11 cellular contexts compared by ENCODE assay signal in the genomic region with DNA sequence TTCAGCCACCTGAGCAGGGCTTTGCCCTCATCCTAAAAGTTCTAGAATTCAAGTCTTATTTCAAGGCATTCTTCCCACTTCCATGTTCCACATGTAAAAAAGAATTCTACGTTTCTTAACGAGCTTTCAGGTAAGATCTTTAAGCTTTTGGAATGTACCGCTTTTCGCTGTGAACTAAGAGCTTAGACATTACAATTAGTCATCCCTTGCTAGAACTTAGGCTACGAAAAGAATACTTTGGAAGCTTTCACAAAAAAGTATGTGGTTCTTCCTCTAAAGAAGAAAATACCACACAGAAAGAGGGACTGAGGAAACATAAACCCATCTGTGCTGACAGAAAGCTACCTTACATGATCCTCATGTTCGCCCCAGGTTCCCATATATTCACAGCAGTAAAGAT. TPM values are rescaled to one million over a fixed set of nuclear protein-coding genes. Genes with fewer than 3 reads are reported as not detected.
DNase-seq lines count a peak whose midpoint lies in the region; ATAC-seq, FAIRE-seq and TF ChIP-seq lines count a peak whose summit lies in the region.
"Had no signal": no experiment of that assay in that cellular context is flagged by ENCODE, and none has a peak within 500 bp of the region (broad histone marks: within the 10 kb centered on the region; RNA-seq: fewer than 3 reads in every experiment).

No MANE protein-coding gene starts in this region.

- H2AFZ ChIP-seq in astrocyte (ENCODE audit: low read depth, low read length) = peak overlapping the region; percentile 49

- no peaks in the 10 kb centered on the region for H4K20me1 ChIP-seq in astrocyte (ENCODE audit: insufficient read depth, low read length)

- no peaks in the 10 kb centered on the region for H3K27me3 Mint-ChIP-seq in activated T-cell treated with anti-CD3 and anti-CD28 coated beads, Interleukin-2, amount 50 U/mL, for 72 hours (ENCODE audit: low read depth)
- H3K27me3 Mint-ChIP-seq in astrocyte (ENCODE audit: low read depth, unreplicated experiment) = no peaks in the 10 kb centered on the region

- H3K27me3 ChIP-seq in astrocyte (ENCODE audit: insufficient read depth, low read length) = no peaks in the 10 kb centered on the region
- H3K27me3 ChIP-seq in transverse colon = no peaks in the 10 kb centered on the region
- H3K27me3 ChIP-seq: adrenal gland had no signal

- H3K27ac ChIP-seq in astrocyte (ENCODE audit: low read depth, low read length) (peak overlapping the region; percentile 29), transverse colon (peak overlapping the region; percentile 88 to 98 (median 94))

- intact Hi-C loops in transverse colon (cut with DNase I; ENCODE audit: low total_unique reads) (no loop called here), posterior cingulate gyrus (cut with DNase I) (no loop called here)

- no peak for FAIRE-seq in astrocyte (lab: Jason Lieb, UNC)

- H3K4me3 ChIP-seq in astrocyte (ENCODE audit: insufficient read depth, low read depth, low read length) = peak overlapping the region; percentile 93
- peak overlapping the region in 1 of 4 donors; percentile 61 for H3K4me3 ChIP-seq in transverse colon

- ATAC-seq in activated T-cell treated with anti-CD3 and anti-CD28 coated beads, Interleukin-2, amount 50 U/mL, for 72 hours (replicated peaks in 1 of 2) = no peak
- no peak for ATAC-seq in left lobe of liver

- peaks cover 63% of the 10 kb centered on the region for H3K79me2 ChIP-seq in astrocyte (ENCODE audit: insufficient read depth, low read length)

- 76 to 78% methylated on average over 6 of the region's 6 CpGs for WGBS in transverse colon (ENCODE audit: low coverage in 1 of 2), 2 donors

- H3K4me1 ChIP-seq in astrocyte (ENCODE audit: insufficient read depth, low read length) = peaks cover 23% of the 10 kb centered on the region
- peaks cover 10 to 45% (median 19%) of the 10 kb centered on the region in 4 donors for H3K4me1 ChIP-seq in transverse colon

- no peak for TF ChIP-seq EP300 in transverse colon (IDR thresholded peaks at IDR 0.05; ENCODE audit: low read depth)

- H3K36me3 ChIP-seq in astrocyte (ENCODE audit: insufficient read depth, low read length) (no peaks in the 10 kb centered on the region), transverse colon (no peaks in the 10 kb centered on the region)
- H3K36me3 ChIP-seq: adrenal gland had no signal

- no peaks in the 10 kb centered on the region for H3K9me3 Mint-ChIP-seq in activated T-cell treated with anti-CD3 and anti-CD28 coated beads, Interleukin-2, amount 50 U/mL, for 72 hours
- H3K9me3 Mint-ChIP-seq in astrocyte (ENCODE audit: unreplicated experiment) = no peaks in the 10 kb centered on the region

- TF ChIP-seq CTCF in astrocyte (IDR thresholded peaks at IDR 0.05; ENCODE audit: insufficient read depth, low read depth, low read length) (no peak), transverse colon (IDR thresholded peaks at IDR 0.05) (no peak)

- H3K4me2 ChIP-seq in astrocyte (ENCODE audit: low read length) = peak overlapping the region; percentile 95

- peak overlapping the region; percentile 85 for H3K9ac ChIP-seq in astrocyte (ENCODE audit: low read length)

- no peak for DNase-seq in activated T-cell treated with anti-CD3 and anti-CD28 coated beads, Interleukin-2, amount 50 U/mL, for 72 hours
- DNase-seq in activated T-cell treated with anti-CD3 and anti-CD28 coated beads, Interleukin-2, amount 50 U/mL, for 1 hour = no peak
- DNase-seq in astrocyte (ENCODE audit: low read depth) = peak; percentile 50
- DNase-seq in kidney tubule cell (ENCODE audit: low spot score) = peak; percentile 20
- no peak for DNase-seq in transverse colon
- DNase-seq in hippocampal formation (lab: John Stamatoyannopoulos, UW) = no peak
- DNase-seq in posterior cingulate gyrus = no peak
- DNase-seq in left lobe of liver (ENCODE audit: low spot score) = no peak
- DNase-seq: adrenal gland, NCI-H526 treated with DMSO at 0.1 percent for 48 hours had no signal

- peak overlapping the region; percentile 24 for H3K27ac Mint-ChIP-seq in activated T-cell treated with anti-CD3 and anti-CD28 coated beads, Interleukin-2, amount 50 U/mL, for 72 hours
- no peak overlapping the region for H3K27ac Mint-ChIP-seq in astrocyte (ENCODE audit: unreplicated experiment)

- peaks cover 2 to 7% of the 10 kb centered on the region in 2 donors for H3K36me3 Mint-ChIP-seq in activated T-cell treated with anti-CD3 and anti-CD28 coated beads, Interleukin-2, amount 50 U/mL, for 72 hours (ENCODE audit: insufficient read depth in 2 of 2)
- H3K36me3 Mint-ChIP-seq in astrocyte (ENCODE audit: low read depth, unreplicated experiment) = peaks cover 2% of the 10 kb centered on the region

- peaks cover 41% of the 10 kb centered on the region for H3K4me1 Mint-ChIP-seq in activated T-cell treated with anti-CD3 and anti-CD28 coated beads, Interleukin-2, amount 50 U/mL, for 72 hours (ENCODE audit: low read depth)
- peaks cover 16% of the 10 kb centered on the region for H3K4me1 Mint-ChIP-seq in astrocyte (ENCODE audit: low read depth, unreplicated experiment)

- no peak for TF ChIP-seq POLR2A in transverse colon (IDR thresholded peaks at IDR 0.05)

- H3K4me3 Mint-ChIP-seq in activated T-cell treated with anti-CD3 and anti-CD28 coated beads, Interleukin-2, amount 50 U/mL, for 72 hours = peak overlapping the region; percentile 99
- H3K4me3 Mint-ChIP-seq in astrocyte (ENCODE audit: unreplicated experiment) = peak overlapping the region; percentile 37

- H3K9me3 ChIP-seq in astrocyte (ENCODE audit: insufficient read depth, low read depth, low read length) = no peaks in the 10 kb centered on the region
- H3K9me3 ChIP-seq in transverse colon = no peaks in the 10 kb centered on the region
- H3K9me3 ChIP-seq: adrenal gland had no signal

- in situ Hi-C loops in transverse colon (cut with MboI; ENCODE audit: low pct_ligation_motif_present in 1 of 4, low pct_unique_long_range_greater_than_20kb in 1 of 4, low sequenced_read_pairs in 3 of 4) = loop anchor here in 1 of 4 donors (5.0 kb wide), 1 partner anchor 41 kb away; no protein-coding TSS in a partner anchor

RNA-seq across cellular contexts. Expression of a gene that starts 1.9 kb away (rescaled TPM):
- total RNA-seq in activated T-cell treated with anti-CD3 and anti-CD28 coated beads, Interleukin-2, amount 50 U/mL, for 72 hours = 100 to 1,000 TPM; 156 to 163 TPM
- total RNA-seq in astrocyte (99.3 and 111 TPM in 2 replicates), transverse colon (100 to 1,000 TPM; 323 to 520 (median 419) TPM), left lobe of liver (59.0 TPM)

RNA-seq across cellular contexts. Expression of a gene that starts 2.2 kb away (rescaled TPM):
- 1 to 10 TPM; 4.6 to 6.3 TPM for total RNA-seq in activated T-cell treated with anti-CD3 and anti-CD28 coated beads, Interleukin-2, amount 50 U/mL, for 72 hours
- total RNA-seq in astrocyte = 4.2 and 4.4 TPM in 2 replicates
- 10 to 100 TPM in 1 of 4 donors, 1 to 10 TPM in 3; 5.1 to 77.4 (median 6.7) TPM for total RNA-seq in transverse colon
- total RNA-seq in left lobe of liver = 7.6 TPM

RNA-seq across cellular contexts. Expression of a gene that starts 24.6 kb away (rescaled TPM):
- total RNA-seq in activated T-cell treated with anti-CD3 and anti-CD28 coated beads, Interleukin-2, amount 50 U/mL, for 72 hours = 10 to 100 TPM; 43.7 to 49.9 TPM
- total RNA-seq in astrocyte = 63.8 and 65.8 TPM in 2 replicates
- 100 to 1,000 TPM in 2 of 4 donors, 10 to 100 TPM in 2; 59.1 to 156 (median 102) TPM for total RNA-seq in transverse colon
- 32.5 TPM for total RNA-seq in left lobe of liver

RNA-seq across cellular contexts. Expression of a gene that starts 27.2 kb away (rescaled TPM):
- total RNA-seq in activated T-cell treated with anti-CD3 and anti-CD28 coated beads, Interleukin-2, amount 50 U/mL, for 72 hours = not detected
- not detected in 2 replicates for total RNA-seq in astrocyte
- not detected for total RNA-seq in transverse colon
- total RNA-seq in left lobe of liver = 0.43 TPM
- total RNA-seq: adrenal gland, H4 had no signal

RNA-seq across cellular contexts. Expression of a gene that starts 34.0 kb away (rescaled TPM):
- 10 to 100 TPM; 63.8 to 79.8 TPM for total RNA-seq in activated T-cell treated with anti-CD3 and anti-CD28 coated beads, Interleukin-2, amount 50 U/mL, for 72 hours
- 36.1 and 39.0 TPM in 2 replicates for total RNA-seq in astrocyte
- total RNA-seq in transverse colon = 10 to 100 TPM; 15.1 to 44.5 (median 27.6) TPM
- 17.8 TPM for total RNA-seq in left lobe of liver

Comparison
In these comparisons a context has a peak if more than half of its experiments do, and no peak if none do; other contexts are left out.
1. DNase-seq: peak in astrocyte (single experiment) and kidney tubule cell (single experiment); none in activated T-cell treated with anti-CD3 and anti-CD28 coated beads, Interleukin-2, amount 50 U/mL, for 72 hours (0 of 2), activated T-cell treated with anti-CD3 and anti-CD28 coated beads, Interleukin-2, amount 50 U/mL, for 1 hour (single experiment), transverse colon (single experiment), hippocampal formation (0 of 2), posterior cingulate gyrus (0 of 10) and left lobe of liver (single experiment).